ENCODE assay signal across 30 cellular contexts in genomic region chr2:143501245-143501644, GRCh38.
"Had no signal": no experiment of that assay in that cellular context is flagged by ENCODE, and none has a peak within 500 bp of the region (broad histone marks: within the 10 kb centered on the region; RNA-seq: fewer than 3 reads in every experiment).

No MANE protein-coding gene starts in this region.

- H3K9me3 ChIP-seq: gastrocnemius medialis, left lung, lower lobe of right lung, psoas muscle, sigmoid colon, suprapubic skin, tibial artery, upper lobe of right lung had no signal

- H3K27ac ChIP-seq: brain microvascular endothelial cell, coronary artery, dorsolateral prefrontal cortex, gastrocnemius medialis, left lung, lower lobe of right lung, neural progenitor cell, parathyroid adenoma, psoas muscle, sigmoid colon, suprapubic skin, tibial artery, upper lobe of right lung, VCaP had no signal

- H3K4me3 ChIP-seq: coronary artery, dorsolateral prefrontal cortex, gastrocnemius medialis, left lung, lower lobe of right lung, neural progenitor cell, psoas muscle, sigmoid colon, suprapubic skin, tibial artery, upper lobe of right lung had no signal

- ATAC-seq: gastrocnemius medialis; left lung; lower lobe of right lung; natural killer cell; psoas muscle; stimulated activated naive B cell treated with anti-CD40 and anti-IgM and Interleukin-4, amounts not matched to agents 10 μg/mL and 1 μg/mL and 100 μg/mL, for 72 hours; upper lobe of right lung had no signal

- H3K9me3 Mint-ChIP-seq: activated naive CD4-positive, alpha-beta T cell treated with anti-CD3 and anti-CD28 coated beads for 36 hours; activated T-helper 1 cell treated with anti-CD3 and anti-CD28 coated beads, Interleukin-12 subunit alpha, Interleukin-12 subunit beta, Interleukin-2, Interleukin-4 antibody, amounts not matched to agents 30 ng/mL and 10 ng/mL and 1 ng/mL, durations not matched to agents 14 hours and 24 hours and 36 hours; natural killer cell; neural progenitor cell; stimulated activated naive B cell treated with anti-CD40 and anti-IgM and Interleukin-4, amounts not matched to agents 10 μg/mL and 1 μg/mL and 100 μg/mL, for 72 hours had no signal

- H2AFZ ChIP-seq: neural progenitor cell, parathyroid adenoma had no signal

- H3K9ac ChIP-seq: neural progenitor cell, parathyroid adenoma had no signal

- H3K4me2 ChIP-seq: neural progenitor cell had no signal

- FAIRE-seq: islet of Langerhans, small intestine had no signal

- H3K4me1 ChIP-seq: gastrocnemius medialis, parathyroid adenoma, psoas muscle, sigmoid colon, suprapubic skin, tibial artery had no signal

- H3K27me3 Mint-ChIP-seq: stimulated activated naive B cell treated with anti-CD40 and anti-IgM and Interleukin-4, amounts not matched to agents 10 μg/mL and 1 μg/mL and 100 μg/mL, for 72 hours had no signal

- H3K27ac Mint-ChIP-seq: activated naive CD4-positive, alpha-beta T cell treated with anti-CD3 and anti-CD28 coated beads for 36 hours; activated T-helper 1 cell treated with anti-CD3 and anti-CD28 coated beads, Interleukin-12 subunit alpha, Interleukin-12 subunit beta, Interleukin-2, Interleukin-4 antibody, amounts not matched to agents 30 ng/mL and 10 ng/mL and 1 ng/mL, durations not matched to agents 14 hours and 24 hours and 36 hours; neural progenitor cell; stimulated activated naive B cell treated with anti-CD40 and anti-IgM and Interleukin-4, amounts not matched to agents 10 μg/mL and 1 μg/mL and 100 μg/mL, for 72 hours had no signal

- DNase-seq: activated CD4-positive, alpha-beta T cell treated with anti-CD3 and anti-CD28 coated beads for 4 hours; activated CD4-positive, alpha-beta T cell treated with anti-CD3 and anti-CD28 coated beads, Interleukin-2, amount 50 U/mL, for 48 hours; activated CD8-positive, alpha-beta memory T cell treated with anti-CD3 and anti-CD28 coated beads for 24 hours; activated effector memory CD4-positive, alpha-beta T cell treated with anti-CD3 and anti-CD28 coated beads, Interleukin-2, amount 50 U/mL, for 16 hours; activated naive CD4-positive, alpha-beta T cell treated with anti-CD3 and anti-CD28 coated beads for 36 hours; amniotic stem cell; brain microvascular endothelial cell; dorsolateral prefrontal cortex; effector memory CD4-positive, alpha-beta T cell; erythroblast; gastrocnemius medialis; glutamatergic neuron; left lung; lower lobe of right lung; mesendoderm; natural killer cell; occipital lobe; psoas muscle; sigmoid colon; small intestine; stimulated activated naive B cell treated with anti-CD40 and anti-IgM and Interleukin-4, amounts not matched to agents 10 μg/mL and 1 μg/mL and 100 μg/mL, for 72 hours; tibial artery; upper lobe of right lung had no signal

- H3K36me3 Mint-ChIP-seq: natural killer cell, neural progenitor cell had no signal

- H3K4me3 Mint-ChIP-seq: activated naive CD4-positive, alpha-beta T cell treated with anti-CD3 and anti-CD28 coated beads for 36 hours; activated T-helper 1 cell treated with anti-CD3 and anti-CD28 coated beads, Interleukin-12 subunit alpha, Interleukin-12 subunit beta, Interleukin-2, Interleukin-4 antibody, amounts not matched to agents 30 ng/mL and 10 ng/mL and 1 ng/mL, durations not matched to agents 14 hours and 24 hours and 36 hours; natural killer cell; neural progenitor cell; stimulated activated naive B cell treated with anti-CD40 and anti-IgM and Interleukin-4, amounts not matched to agents 10 μg/mL and 1 μg/mL and 100 μg/mL, for 72 hours had no signal

- H3K79me2 ChIP-seq: parathyroid adenoma had no signal

- H3K27me3 ChIP-seq: brain microvascular endothelial cell, dorsolateral prefrontal cortex, gastrocnemius medialis, left lung, neural progenitor cell, sigmoid colon, suprapubic skin, tibial artery, upper lobe of right lung had no signal
